9 cellular contexts compared by ENCODE assay signal in the genomic region with DNA sequence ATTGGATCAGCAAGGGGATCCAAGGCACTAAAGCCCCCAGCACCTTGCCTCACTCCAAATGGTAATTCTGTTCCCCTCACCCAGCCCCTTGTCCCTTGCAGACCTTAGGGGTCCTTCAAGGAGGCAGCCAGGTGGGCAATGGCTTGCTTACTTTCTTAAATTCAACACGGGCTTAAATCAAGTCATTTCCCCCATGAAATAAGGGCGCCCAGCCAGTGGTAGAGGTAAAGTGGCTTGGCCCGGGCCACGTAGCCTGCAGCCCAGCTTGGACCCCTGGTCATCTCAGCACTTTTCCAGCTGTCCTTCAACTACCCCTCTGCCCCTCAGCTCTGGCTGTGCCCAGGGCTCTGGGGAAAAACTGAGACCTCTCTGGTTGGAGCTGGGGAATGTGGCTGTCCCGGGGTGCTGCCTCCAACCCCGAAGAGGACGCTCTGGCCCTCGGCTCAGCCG. TPM values are rescaled to one million over a fixed set of nuclear protein-coding genes. Genes with fewer than 3 reads are reported as not detected.
DNase-seq lines count a peak whose midpoint lies in the region; TF ChIP-seq lines count a peak whose summit lies in the region.
"Had no signal": no experiment of that assay in that cellular context is flagged by ENCODE, and none has a peak within 500 bp of the region (broad histone marks: within the 10 kb centered on the region; RNA-seq: fewer than 3 reads in every experiment).

No MANE protein-coding gene starts in this region.

- H2BK15ac ChIP-seq in mesenchymal stem cell (ENCODE audit: low read depth, poor library complexity, severe bottlenecking) = no peak overlapping the region

- H3K4me3 ChIP-seq in mesenchymal stem cell (ENCODE audit: insufficient read depth in 1 of 2, low read depth in 1 of 2, low read length in 2 of 2) (no peak overlapping the region), tibial artery (peak overlapping the region; percentile 9 to 34)

- peaks cover 0 to 4% of the 10 kb centered on the region in 2 experiments for H3K27me3 ChIP-seq in mesenchymal stem cell (ENCODE audit: control insufficient read depth in 1 of 2, insufficient read depth in 1 of 2, low read length in 2 of 2)
- no peaks in the 10 kb centered on the region for H3K27me3 ChIP-seq in tibial artery

- H4K91ac ChIP-seq in mesenchymal stem cell (ENCODE audit: low read length) = no peak overlapping the region

- H3K18ac ChIP-seq in mesenchymal stem cell (ENCODE audit: low read depth in 1 of 2, low read length in 2 of 2) = no peak overlapping the region

- no peak overlapping the region for H4K8ac ChIP-seq in mesenchymal stem cell (ENCODE audit: low read length)

- peak overlapping the region; percentile 98 for H3K27ac Mint-ChIP-seq in activated naive CD4-positive, alpha-beta T cell treated with anti-CD3 and anti-CD28 coated beads for 36 hours
- peak overlapping the region; percentile 90 for H3K27ac Mint-ChIP-seq in activated T-helper 2 cell treated with anti-CD3 and anti-CD28 coated beads, Interferon-gamma antibody, Interleukin-2, Interleukin-4, amounts not matched to agents 10 μg/mL and 5 μg/mL and 100 μg/mL, durations not matched to agents 14 hours and 24 hours and 36 hours

- no peak for TF ChIP-seq CTCF in tibial artery (IDR thresholded peaks at IDR 0.05)

- H3K23ac ChIP-seq in mesenchymal stem cell (ENCODE audit: low read length in 2 of 2) = no peak overlapping the region

- DNase-seq in activated naive CD4-positive, alpha-beta T cell treated with anti-CD3 and anti-CD28 coated beads for 36 hours = no peak
- DNase-seq in activated naive CD4-positive, alpha-beta T cell (lab: John Stamatoyannopoulos, UW) = no peak
- no peak for DNase-seq in activated T-helper 2 cell treated with anti-CD3 and anti-CD28 coated beads, Interferon-gamma antibody, Interleukin-2, Interleukin-4, amounts not matched to agents 10 μg/mL and 5 μg/mL and 100 μg/mL, durations not matched to agents 14 hours and 24 hours and 36 hours (ENCODE audit: low spot score)
- DNase-seq in mesenchymal stem cell (no peak), tibial artery (no peak), NCI-H748 (lab: John Stamatoyannopoulos, UW; ENCODE audit: unreplicated experiment) (no peak), GM19240 (ENCODE audit: insufficient read length, low spot score) (no peak), retina (no peak)
- DNase-seq: NCI-H1417 treated with DMSO at 0.1 percent for 48 hours had no signal

- peak overlapping the region; percentile 57 for H3K9ac ChIP-seq in mesenchymal stem cell (ENCODE audit: low read length)

- H3K36me3 Mint-ChIP-seq in activated naive CD4-positive, alpha-beta T cell treated with anti-CD3 and anti-CD28 coated beads for 36 hours (ENCODE audit: low read depth) = peaks cover 9% of the 10 kb centered on the region
- peaks cover 40% of the 10 kb centered on the region for H3K36me3 Mint-ChIP-seq in activated T-helper 2 cell treated with anti-CD3 and anti-CD28 coated beads, Interferon-gamma antibody, Interleukin-2, Interleukin-4, amounts not matched to agents 10 μg/mL and 5 μg/mL and 100 μg/mL, durations not matched to agents 14 hours and 24 hours and 36 hours (ENCODE audit: low read depth)

- WGBS in mesenchymal stem cell = 95% methylated on average over 7 of the region's 9 CpGs

- CTCF ChIA-PET in activated naive CD4-positive, alpha-beta T cell treated with anti-CD3 and anti-CD28 coated beads for 36 hours (lab: Charles Lee) = interaction anchor here (1.0 to 5.9 kb wide), 6 partner anchors 10 to 39 kb away, joined by 3 to 38 read pairs (median 8); no protein-coding TSS in a partner anchor

- peak overlapping the region; percentile 84 for H3K4me3 Mint-ChIP-seq in activated naive CD4-positive, alpha-beta T cell treated with anti-CD3 and anti-CD28 coated beads for 36 hours
- peak overlapping the region; percentile 92 for H3K4me3 Mint-ChIP-seq in activated T-helper 2 cell treated with anti-CD3 and anti-CD28 coated beads, Interferon-gamma antibody, Interleukin-2, Interleukin-4, amounts not matched to agents 10 μg/mL and 5 μg/mL and 100 μg/mL, durations not matched to agents 14 hours and 24 hours and 36 hours (ENCODE audit: low read depth)

- no peak overlapping the region for H3K14ac ChIP-seq in mesenchymal stem cell (ENCODE audit: low read length in 2 of 2)

- H3K27ac ChIP-seq in mesenchymal stem cell (ENCODE audit: low read length, poor library complexity, severe bottlenecking) (no peak overlapping the region), tibial artery (peak overlapping the region; percentile 25 to 69)

- no peaks in the 10 kb centered on the region for H3K27me3 Mint-ChIP-seq in activated naive CD4-positive, alpha-beta T cell treated with anti-CD3 and anti-CD28 coated beads for 36 hours (ENCODE audit: low read depth)
- H3K27me3 Mint-ChIP-seq in activated T-helper 2 cell treated with anti-CD3 and anti-CD28 coated beads, Interferon-gamma antibody, Interleukin-2, Interleukin-4, amounts not matched to agents 10 μg/mL and 5 μg/mL and 100 μg/mL, durations not matched to agents 14 hours and 24 hours and 36 hours (ENCODE audit: low read depth) = no peaks in the 10 kb centered on the region

- no peaks in the 10 kb centered on the region for H3K9me3 ChIP-seq in mesenchymal stem cell (ENCODE audit: control insufficient read depth, low read length)
- H3K9me3 ChIP-seq in tibial artery = no peaks in the 10 kb centered on the region

- no peak overlapping the region for H2AK5ac ChIP-seq in mesenchymal stem cell (ENCODE audit: low read length, severe bottlenecking)

- H2BK120ac ChIP-seq in mesenchymal stem cell (ENCODE audit: low read depth, low read length) = no peak overlapping the region

- peaks cover 59% of the 10 kb centered on the region for H3K4me1 Mint-ChIP-seq in activated naive CD4-positive, alpha-beta T cell treated with anti-CD3 and anti-CD28 coated beads for 36 hours (ENCODE audit: low read depth)
- H3K4me1 Mint-ChIP-seq in activated T-helper 2 cell treated with anti-CD3 and anti-CD28 coated beads, Interferon-gamma antibody, Interleukin-2, Interleukin-4, amounts not matched to agents 10 μg/mL and 5 μg/mL and 100 μg/mL, durations not matched to agents 14 hours and 24 hours and 36 hours (ENCODE audit: low read depth) = peaks cover 60% of the 10 kb centered on the region

- H2AFZ ChIP-seq in mesenchymal stem cell (ENCODE audit: low read depth, low read length) = no peak overlapping the region

- no peak overlapping the region for H3K4me2 ChIP-seq in mesenchymal stem cell (ENCODE audit: low read length, poor library complexity, severe bottlenecking)

- no peak overlapping the region for H3K4ac ChIP-seq in mesenchymal stem cell (ENCODE audit: low read depth in 1 of 2, low read length in 2 of 2)

- no peak overlapping the region for H2BK5ac ChIP-seq in mesenchymal stem cell (ENCODE audit: low read depth, low read length, poor library complexity, severe bottlenecking)

- no peak overlapping the region for H2BK12ac ChIP-seq in mesenchymal stem cell (ENCODE audit: low read length in 2 of 2)

- H3K36me3 ChIP-seq in mesenchymal stem cell (ENCODE audit: control insufficient read depth in 1 of 2, insufficient read depth in 2 of 2, low read depth in 1 of 2, low read length in 2 of 2) (no peaks in the 10 kb centered on the region), tibial artery (no peaks in the 10 kb centered on the region)

- peaks cover 12% of the 10 kb centered on the region for H3K4me1 ChIP-seq in mesenchymal stem cell (ENCODE audit: control insufficient read depth, insufficient read depth, low read depth, low read length)
- H3K4me1 ChIP-seq in tibial artery = peaks cover 0 to 25% (median 18%) of the 10 kb centered on the region in 4 donors

- no peaks in the 10 kb centered on the region for H3K79me1 ChIP-seq in mesenchymal stem cell (replicated peaks; ENCODE audit: low read length, poor library complexity, severe bottlenecking)

- no peaks in the 10 kb centered on the region for H3K9me3 Mint-ChIP-seq in activated naive CD4-positive, alpha-beta T cell treated with anti-CD3 and anti-CD28 coated beads for 36 hours
- no peaks in the 10 kb centered on the region for H3K9me3 Mint-ChIP-seq in activated T-helper 2 cell treated with anti-CD3 and anti-CD28 coated beads, Interferon-gamma antibody, Interleukin-2, Interleukin-4, amounts not matched to agents 10 μg/mL and 5 μg/mL and 100 μg/mL, durations not matched to agents 14 hours and 24 hours and 36 hours

- intact Hi-C loops in activated naive CD4-positive, alpha-beta T cell treated with anti-CD3 and anti-CD28 coated beads for 36 hours (cut with micrococcal nuclease) = loop anchor here (2.0 to 10.0 kb wide), 5 partner anchors 64 to 1541 kb away; partner anchors contain the start of genes HMG20A, PEAK1, RCN2 and SIN3A
- intact Hi-C loops in activated T-helper 2 cell treated with anti-CD3 and anti-CD28 coated beads, Interferon-gamma antibody, Interleukin-2, Interleukin-4, amounts not matched to agents 10 μg/mL and 5 μg/mL and 100 μg/mL, durations not matched to agents 14 hours and 24 hours and 36 hours (cut with micrococcal nuclease) = no loop called here
- intact Hi-C loops in tibial artery (cut with DNase I; ENCODE audit: low total_unique reads) = no loop called here

RNA-seq across cellular contexts. Expression of gene PSTPIP1, which starts 1.2 kb away (rescaled TPM):
- total RNA-seq in activated naive CD4-positive, alpha-beta T cell treated with anti-CD3 and anti-CD28 coated beads for 36 hours = 100 to 1,000 TPM in 1 of 2 experiments, 10 to 100 TPM in 1; 94.2 to 102 TPM
- total RNA-seq in activated T-helper 2 cell treated with anti-CD3 and anti-CD28 coated beads, Interferon-gamma antibody, Interleukin-2, Interleukin-4, amounts not matched to agents 10 μg/mL and 5 μg/mL and 100 μg/mL, durations not matched to agents 14 hours and 24 hours and 36 hours = 167 and 169 TPM in 2 replicates
- not detected for polyA plus RNA-seq in mesenchymal stem cell (2013, experiment 1 of 2)
- not detected for polyA plus RNA-seq in mesenchymal stem cell (2013, experiment 2 of 2)

Comparison
In these comparisons a context has a peak if more than half of its experiments do, and no peak if none do; other contexts are left out.
1. H3K4me3 ChIP-seq: peak in tibial artery (2 of 2); none in mesenchymal stem cell (0 of 2).